In the genomic region with DNA sequence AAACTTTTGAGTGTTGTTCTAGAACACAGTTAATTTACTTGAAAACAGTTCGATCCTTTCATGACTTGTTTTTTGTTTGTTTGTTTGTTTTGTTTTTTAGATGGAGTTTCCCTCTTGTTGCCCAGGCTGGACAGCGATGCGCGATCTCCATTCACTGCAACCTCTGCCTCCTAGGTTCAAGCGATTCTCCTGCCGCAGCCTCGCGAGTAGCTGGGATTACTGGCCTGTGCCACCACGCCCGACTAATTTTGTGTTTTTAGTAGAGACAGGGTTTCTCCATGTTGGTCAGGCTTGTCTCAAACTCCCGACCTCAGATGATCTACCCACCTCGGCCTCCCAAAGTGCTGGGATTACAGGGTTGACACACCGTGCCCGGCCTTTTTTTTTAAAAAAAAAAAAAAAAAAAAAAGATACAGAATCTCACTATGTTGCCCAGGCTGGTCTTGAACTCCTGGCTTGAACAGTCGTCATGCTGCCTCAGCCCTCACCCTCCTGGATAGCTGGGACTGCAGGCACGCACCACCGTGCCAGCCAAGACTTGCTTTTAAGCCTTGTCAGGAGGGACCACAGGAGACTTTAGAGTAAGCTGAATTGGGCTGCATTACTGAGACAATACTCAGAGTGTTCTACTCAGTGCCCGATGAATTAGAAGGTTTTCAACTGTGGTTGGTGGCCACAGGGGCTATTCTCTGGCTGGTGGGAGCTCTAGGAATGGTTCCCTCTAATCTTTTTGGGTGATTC, we compare ENCODE assay signal across 32 cellular contexts.
"Had no signal": no experiment of that assay in that cellular context is flagged by ENCODE, and none has a peak within 500 bp of the region (broad histone marks: within the 10 kb centered on the region; RNA-seq: fewer than 3 reads in every experiment).

No MANE protein-coding gene starts in this region.

- H3K9me3 ChIP-seq: body of pancreas, SJCRH30 had no signal

- H3K4me1 ChIP-seq: body of pancreas, SJCRH30 had no signal

- FAIRE-seq: astrocyte, bronchial epithelial cell had no signal

- H3K27me3 ChIP-seq: body of pancreas, SJCRH30 had no signal

- H3K36me3 Mint-ChIP-seq: activated naive CD8-positive, alpha-beta T cell treated with anti-CD3 and anti-CD28 coated beads, Interleukin-2, amount 10 ng/mL, durations not matched to agents 7 days and 5 days had no signal

- H3K4me3 ChIP-seq: body of pancreas, SJCRH30, SK-N-MC had no signal

- DNase-seq: activated CD4-positive, alpha-beta T cell treated with anti-CD3 and anti-CD28 coated beads, Interleukin-2, amount 10 ng/mL, durations not matched to agents 24 days and 14 days; activated CD4-positive, alpha-beta T cell treated with anti-CD3 and anti-CD28 coated beads, Interleukin-2, amount 50 U/mL, for 4 hours; activated CD8-positive, alpha-beta T cell treated with anti-CD3 and anti-CD28 coated beads for 36 hours; activated effector memory CD4-positive, alpha-beta T cell treated with anti-CD3 and anti-CD28 coated beads, Interleukin-2, amount 50 U/mL, for 16 hours; activated naive CD4-positive, alpha-beta T cell; activated naive CD4-positive, alpha-beta T cell treated with anti-CD3 and anti-CD28 coated beads, Interleukin-2, amount 50 U/mL, for 16 hours; activated naive CD8-positive, alpha-beta T cell treated with anti-CD3 and anti-CD28 coated beads, Interleukin-2, amount 10 ng/mL, durations not matched to agents 7 days and 5 days; activated T-cell treated with anti-CD3 and anti-CD28 coated beads, Interleukin-2, amount 50 U/mL, for 1 hour; activated T-cell treated with anti-CD3 and anti-CD28 coated beads, Interleukin-2, amount 50 U/mL, for 72 hours; amygdala; body of pancreas; Karpas-422; KBM-7; NCI-H1105; NCI-H1417 treated with DMSO at 0.1 percent for 48 hours; NCI-H187 treated with DMSO at 0.1 percent for 48 hours; NCI-H2081; NCI-H2171 treated with DMSO at 0.1 percent for 48 hours; NCI-H2227 treated with DMSO at 0.1 percent for 48 hours; NCI-H446; NCI-H510A treated with DMSO at 0.1 percent for 48 hours; NCI-H526 treated with DMSO at 0.1 percent for 48 hours; NCI-H82; SHP77; SJCRH30; T1000 had no signal

- H3K27me3 Mint-ChIP-seq: activated CD8-positive, alpha-beta T cell treated with anti-CD3 and anti-CD28 coated beads for 36 hours; activated T-helper 17 cell treated with anti-CD3 and anti-CD28 coated beads, Interleukin-2, amount 50 U/mL, for 72 hours had no signal

- ATAC-seq: activated CD8-positive, alpha-beta T cell treated with anti-CD3 and anti-CD28 coated beads for 36 hours; activated T-cell treated with anti-CD3 and anti-CD28 coated beads, Interleukin-2, amount 50 U/mL, for 72 hours; activated T-helper 17 cell treated with anti-CD3 and anti-CD28 coated beads, Interleukin-2, amount 50 U/mL, for 72 hours; body of pancreas; Panc1 had no signal

- H3K27ac ChIP-seq: body of pancreas, SJCRH30, SK-N-MC had no signal

- H3K36me3 ChIP-seq: SJCRH30 had no signal

- H3K4me3 Mint-ChIP-seq: activated CD4-positive, alpha-beta T cell treated with anti-CD3 and anti-CD28 coated beads, Interleukin-2, amount 10 ng/mL, durations not matched to agents 24 days and 14 days; activated CD8-positive, alpha-beta T cell treated with anti-CD3 and anti-CD28 coated beads for 36 hours; activated naive CD8-positive, alpha-beta T cell treated with anti-CD3 and anti-CD28 coated beads, Interleukin-2, amount 10 ng/mL, durations not matched to agents 7 days and 5 days; activated T-cell treated with anti-CD3 and anti-CD28 coated beads, Interleukin-2, amount 50 U/mL, for 72 hours; activated T-helper 17 cell treated with anti-CD3 and anti-CD28 coated beads, Interleukin-2, amount 50 U/mL, for 72 hours had no signal

- H3K27ac Mint-ChIP-seq: activated CD4-positive, alpha-beta T cell treated with anti-CD3 and anti-CD28 coated beads, Interleukin-2, amount 10 ng/mL, durations not matched to agents 24 days and 14 days; activated CD8-positive, alpha-beta T cell treated with anti-CD3 and anti-CD28 coated beads for 36 hours; activated naive CD8-positive, alpha-beta T cell treated with anti-CD3 and anti-CD28 coated beads, Interleukin-2, amount 10 ng/mL, durations not matched to agents 7 days and 5 days; activated T-cell treated with anti-CD3 and anti-CD28 coated beads, Interleukin-2, amount 50 U/mL, for 72 hours; activated T-helper 17 cell treated with anti-CD3 and anti-CD28 coated beads, Interleukin-2, amount 50 U/mL, for 72 hours; IgD-negative memory B cell had no signal
